In the genomic region with DNA sequence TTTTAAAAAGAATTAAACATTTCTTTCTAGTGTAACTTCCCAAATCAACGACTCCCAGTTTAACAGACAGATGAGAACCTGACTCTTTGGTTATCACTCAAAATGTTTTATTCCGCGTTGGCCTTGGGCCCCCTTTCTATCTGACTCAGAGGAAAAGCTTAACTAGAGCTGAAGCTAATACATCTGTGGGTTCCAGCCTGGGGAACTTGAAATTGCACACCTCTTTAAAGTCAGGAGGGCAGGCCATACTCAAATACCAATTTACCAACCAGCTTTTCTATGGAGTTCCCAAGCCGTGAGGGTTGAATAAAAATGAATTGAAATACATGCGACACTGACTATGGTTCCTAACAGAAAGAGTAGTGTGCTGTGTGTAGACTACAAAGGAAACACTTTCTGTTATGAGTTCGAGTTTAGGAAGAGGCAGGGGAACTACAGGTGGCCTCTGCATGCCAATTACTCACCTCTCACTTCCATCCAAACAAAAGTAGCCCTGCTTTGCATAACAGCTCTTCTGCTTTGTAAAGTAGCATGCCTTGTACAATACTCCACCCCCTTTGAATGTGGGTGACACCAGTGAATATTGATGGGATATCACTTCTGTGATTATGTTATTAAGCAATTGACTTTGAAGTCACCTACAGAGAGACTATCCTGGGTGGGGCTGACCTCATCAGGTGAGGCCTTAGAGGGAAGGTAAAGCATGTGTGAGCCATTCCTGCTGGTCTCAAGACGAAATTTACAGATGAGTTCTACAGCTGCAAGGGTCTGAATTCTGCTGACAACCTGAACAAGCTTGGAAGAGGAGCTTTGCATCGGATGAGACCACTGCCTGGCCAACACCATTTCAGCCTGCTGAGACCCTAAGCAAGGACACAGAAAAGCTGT, we compare ENCODE assay signal across 15 cellular contexts.
DNase-seq lines count a peak whose midpoint lies in the region; ATAC-seq and TF ChIP-seq lines count a peak whose summit lies in the region.
"Had no signal": no experiment of that assay in that cellular context is flagged by ENCODE, and none has a peak within 500 bp of the region (broad histone marks: within the 10 kb centered on the region; RNA-seq: fewer than 3 reads in every experiment).

No MANE protein-coding gene starts in this region.

- H3K4me3 ChIP-seq in HUES6 (ENCODE audit: low read depth, low read length): no peak overlapping the region
- H3K4me3 ChIP-seq: esophagus squamous epithelium, lower lobe of right lung, neural progenitor cell, SK-N-MC had no signal

- no peak overlapping the region for H3K9ac ChIP-seq in HUES6 (ENCODE audit: low read length)
- H3K9ac ChIP-seq: neural progenitor cell had no signal

- H3K36me3 ChIP-seq in HUES6 (ENCODE audit: control insufficient read depth, insufficient read depth, low read length): peaks cover 72% of the 10 kb centered on the region

- H3K27ac Mint-ChIP-seq in activated CD4-positive, alpha-beta T cell treated with anti-CD3 and anti-CD28 coated beads, Interleukin-2, amount 10 ng/mL, durations not matched to agents 7 days and 5 days: no peak overlapping the region
- H3K27ac Mint-ChIP-seq: neural progenitor cell had no signal

- in situ Hi-C loops in ACHN (cut with HindIII; ENCODE audit: low pct_ligation_motif_present, low pct_unique_long_range_greater_than_20kb, low sequenced_read_pairs): no loop called here

- H3K27me3 Mint-ChIP-seq in activated T-cell treated with anti-CD3 and anti-CD28 coated beads, Interleukin-2, amount 50 U/mL, for 4 hours (ENCODE audit: low read depth): no peaks in the 10 kb centered on the region
- no peaks in the 10 kb centered on the region for H3K27me3 Mint-ChIP-seq in activated CD4-positive, alpha-beta T cell treated with anti-CD3 and anti-CD28 coated beads, Interleukin-2, amount 10 ng/mL, durations not matched to agents 7 days and 5 days

- H3K9me3 ChIP-seq in HUES6 (ENCODE audit: control insufficient read depth, insufficient read depth, low read depth, low read length): no peaks in the 10 kb centered on the region
- H3K9me3 ChIP-seq: esophagus squamous epithelium, lower lobe of right lung had no signal

- no peaks in the 10 kb centered on the region for H3K9me3 Mint-ChIP-seq in activated T-cell treated with anti-CD3 and anti-CD28 coated beads, Interleukin-2, amount 50 U/mL, for 4 hours
- H3K9me3 Mint-ChIP-seq in activated CD4-positive, alpha-beta T cell treated with anti-CD3 and anti-CD28 coated beads, Interleukin-2, amount 10 ng/mL, durations not matched to agents 7 days and 5 days: no peaks in the 10 kb centered on the region
- H3K9me3 Mint-ChIP-seq: neural progenitor cell had no signal

- ATAC-seq in GM18520 (IDR thresholded peaks at IDR 0.05; ENCODE audit: unreplicated experiment) (peak; percentile 74), GM21367 (IDR thresholded peaks at IDR 0.05; ENCODE audit: unreplicated experiment) (peak; percentile 93), HG02943 (IDR thresholded peaks at IDR 0.05; ENCODE audit: low read depth, unreplicated experiment) (peak; percentile 96)
- no peak for ATAC-seq in activated T-cell treated with anti-CD3 and anti-CD28 coated beads, Interleukin-2, amount 50 U/mL, for 4 hours
- ATAC-seq: lower lobe of right lung had no signal

- H3K4me1 ChIP-seq in HUES6 (ENCODE audit: control insufficient read depth, insufficient read depth, low read length): peaks cover 10% of the 10 kb centered on the region
- H3K4me1 ChIP-seq: lower lobe of right lung, neural progenitor cell had no signal

- H3K4me3 Mint-ChIP-seq in activated T-cell treated with anti-CD3 and anti-CD28 coated beads, Interleukin-2, amount 50 U/mL, for 4 hours: no peak overlapping the region
- H3K4me3 Mint-ChIP-seq in activated CD4-positive, alpha-beta T cell treated with anti-CD3 and anti-CD28 coated beads, Interleukin-2, amount 10 ng/mL, durations not matched to agents 7 days and 5 days: no peak overlapping the region
- H3K4me3 Mint-ChIP-seq: neural progenitor cell had no signal

- POLR2A ChIA-PET in activated CD4-positive, alpha-beta T cell treated with anti-CD3 and anti-CD28 coated beads, Interleukin-2, amount 10 ng/mL, durations not matched to agents 7 days and 5 days (lab: Charles Lee): interaction anchor here (0.6 kb wide), 1 partner anchor 50 kb away, joined by 3 read pairs; no protein-coding TSS in a partner anchor

- CTCF ChIA-PET in activated CD4-positive, alpha-beta T cell treated with anti-CD3 and anti-CD28 coated beads, Interleukin-2, amount 10 ng/mL, durations not matched to agents 7 days and 5 days (lab: Charles Lee): interaction anchor here (0.6 to 2.2 kb wide), 3 partner anchors 30 to 219 kb away, joined by 3 to 6 read pairs (median 4); no protein-coding TSS in a partner anchor

- H3K4me1 Mint-ChIP-seq in activated T-cell treated with anti-CD3 and anti-CD28 coated beads, Interleukin-2, amount 50 U/mL, for 4 hours (ENCODE audit: low read depth): peaks cover 8% of the 10 kb centered on the region
- H3K4me1 Mint-ChIP-seq in activated CD4-positive, alpha-beta T cell treated with anti-CD3 and anti-CD28 coated beads, Interleukin-2, amount 10 ng/mL, durations not matched to agents 7 days and 5 days: peaks cover 5% of the 10 kb centered on the region
- H3K4me1 Mint-ChIP-seq: neural progenitor cell had no signal

- no peak for DNase-seq in activated T-cell treated with anti-CD3 and anti-CD28 coated beads, Interleukin-2, amount 50 U/mL, for 4 hours
- DNase-seq in GM10266 (ENCODE audit: extremely low spot score) (no peak), ACHN (no peak)
- no peak for DNase-seq in activated CD4-positive, alpha-beta T cell treated with anti-CD3 and anti-CD28 coated beads, Interleukin-2, amount 10 ng/mL, durations not matched to agents 7 days and 5 days
- DNase-seq: activated CD8-positive, alpha-beta memory T cell treated with anti-CD3 and anti-CD28 coated beads, Interleukin-2, amount 50 U/mL, for 48 hours; esophagus squamous epithelium; Karpas-422; lower lobe of right lung; NCI-H1930 had no signal

- H3K27me3 ChIP-seq in HUES6 (ENCODE audit: control insufficient read depth, insufficient read depth, low read length): no peaks in the 10 kb centered on the region
- H3K27me3 ChIP-seq: esophagus squamous epithelium, neural progenitor cell had no signal

- peaks cover 49% of the 10 kb centered on the region for H3K36me3 Mint-ChIP-seq in activated T-cell treated with anti-CD3 and anti-CD28 coated beads, Interleukin-2, amount 50 U/mL, for 4 hours (ENCODE audit: insufficient read depth)
- peaks cover 30% of the 10 kb centered on the region for H3K36me3 Mint-ChIP-seq in activated CD4-positive, alpha-beta T cell treated with anti-CD3 and anti-CD28 coated beads, Interleukin-2, amount 10 ng/mL, durations not matched to agents 7 days and 5 days (ENCODE audit: low read depth)

- 0 out of 2 replicates have a peak overlapping the region, but pooled peaks have one; percentile 26 for H3K27ac ChIP-seq in HUES6 (ENCODE audit: low read depth, low read length)
- H3K27ac ChIP-seq: esophagus squamous epithelium, lower lobe of right lung, neural progenitor cell, SK-N-MC had no signal

- TF ChIP-seq CTCF in GM10266 (IDR thresholded peaks at IDR 0.05; ENCODE audit: control insufficient read depth, insufficient read depth, low read depth, missing control alignments): no peak

Comparison
In these comparisons a context has a peak if more than half of its experiments do, and no peak if none do; other contexts are left out.
1. ATAC-seq: peak in GM18520 (single experiment), GM21367 (single experiment) and HG02943 (single experiment); none in activated T-cell treated with anti-CD3 and anti-CD28 coated beads, Interleukin-2, amount 50 U/mL, for 4 hours (0 of 2).